In the genomic region with DNA sequence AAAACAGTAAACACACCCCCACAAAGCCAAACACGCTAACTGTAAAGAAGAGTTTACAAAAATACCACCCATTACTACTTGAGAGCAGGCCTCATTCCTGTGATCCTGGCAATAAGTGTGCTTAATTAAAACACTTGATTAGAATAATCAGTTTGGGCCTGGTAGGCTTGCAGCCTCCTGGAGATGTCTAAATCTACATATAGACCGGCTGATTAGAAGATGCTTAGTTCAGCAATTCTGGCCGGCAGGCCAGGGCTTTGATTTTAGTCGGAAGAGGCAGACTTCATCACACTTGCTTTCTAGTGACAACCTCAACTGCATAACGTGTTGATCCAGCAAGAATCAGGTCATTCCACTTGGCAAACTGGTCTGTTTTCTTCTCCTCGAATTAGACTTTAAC, we compare ENCODE assay signal across 15 cellular contexts.
A peak's percentile ranks its signal among the peaks of the same experiment; 100 is the strongest.
DNase-seq lines count a peak whose midpoint lies in the region; ATAC-seq and TF ChIP-seq lines count a peak whose summit lies in the region.
"Had no signal": no experiment of that assay in that cellular context is flagged by ENCODE, and none has a peak within 500 bp of the region (broad histone marks: within the 10 kb centered on the region; RNA-seq: fewer than 3 reads in every experiment).

No MANE protein-coding gene starts in this region.

- H3K4me1 Mint-ChIP-seq in glutamatergic neuron (ENCODE audit: low read depth, unreplicated experiment), result peaks cover 33% of the 10 kb centered on the region
- H3K4me1 Mint-ChIP-seq in activated T-cell treated with anti-CD3 and anti-CD28 coated beads, Interleukin-2, amount 50 U/mL, for 24 hours (ENCODE audit: low read depth), result peaks cover 5% of the 10 kb centered on the region

- ATAC-seq in GM21723 (IDR thresholded peaks at IDR 0.05; ENCODE audit: unreplicated experiment) (no peak), GM21381 (IDR thresholded peaks at IDR 0.05; ENCODE audit: unreplicated experiment) (no peak)
- ATAC-seq: GM23338 had no signal

- no peak for TF ChIP-seq CTCF in glutamatergic neuron (IDR thresholded peaks at IDR 0.05; ENCODE audit: partially characterized antibody, unreplicated experiment)

- peaks cover 18% of the 10 kb centered on the region for H3K27me3 Mint-ChIP-seq in glutamatergic neuron (ENCODE audit: unreplicated experiment)
- peaks cover 12% of the 10 kb centered on the region for H3K27me3 Mint-ChIP-seq in activated T-cell treated with anti-CD3 and anti-CD28 coated beads, Interleukin-2, amount 50 U/mL, for 24 hours

- peaks cover 22% of the 10 kb centered on the region for H3K36me3 Mint-ChIP-seq in glutamatergic neuron (ENCODE audit: unreplicated experiment)
- no peaks in the 10 kb centered on the region for H3K36me3 Mint-ChIP-seq in activated T-cell treated with anti-CD3 and anti-CD28 coated beads, Interleukin-2, amount 50 U/mL, for 24 hours (ENCODE audit: low read depth)
- H3K36me3 Mint-ChIP-seq: CD4-positive, alpha-beta memory T cell had no signal

- peak overlapping the region; percentile 17 for H3K27ac Mint-ChIP-seq in glutamatergic neuron (ENCODE audit: unreplicated experiment)
- H3K27ac Mint-ChIP-seq in activated T-cell treated with anti-CD3 and anti-CD28 coated beads, Interleukin-2, amount 50 U/mL, for 24 hours, result no peak overlapping the region
- H3K27ac Mint-ChIP-seq: GM23338, HFFc6 had no signal

- DNase-seq in ELF-1 (ENCODE audit: low read depth, low spot score) (peak; percentile 35), glutamatergic neuron (no peak), retina (peak; percentile 45)
- DNase-seq in activated T-cell treated with anti-CD3 and anti-CD28 coated beads, Interleukin-2, amount 50 U/mL, for 24 hours, result no peak
- DNase-seq: 8988T; C1 segment of cervical spinal cord; Calu3; CD4-positive, alpha-beta memory T cell; COR-L47; DMS53; DMS79 treated with DMSO at 0.1 percent for 48 hours; HFFc6 had no signal

- no peak overlapping the region for H3K4me3 Mint-ChIP-seq in glutamatergic neuron (ENCODE audit: unreplicated experiment)
- no peak overlapping the region for H3K4me3 Mint-ChIP-seq in activated T-cell treated with anti-CD3 and anti-CD28 coated beads, Interleukin-2, amount 50 U/mL, for 24 hours
- H3K4me3 Mint-ChIP-seq: CD4-positive, alpha-beta memory T cell; GM23338; HFFc6 had no signal

- peaks cover 17% of the 10 kb centered on the region for H3K9me3 Mint-ChIP-seq in glutamatergic neuron (ENCODE audit: unreplicated experiment)
- H3K9me3 Mint-ChIP-seq in activated T-cell treated with anti-CD3 and anti-CD28 coated beads, Interleukin-2, amount 50 U/mL, for 24 hours, result no peaks in the 10 kb centered on the region
- H3K9me3 Mint-ChIP-seq: GM23338 had no signal

Comparison
In these comparisons a context has a peak if more than half of its experiments do, and no peak if none do; other contexts are left out.
1. DNase-seq: peak in ELF-1 (single experiment) and retina (single experiment); none in glutamatergic neuron (single experiment) and activated T-cell treated with anti-CD3 and anti-CD28 coated beads, Interleukin-2, amount 50 U/mL, for 24 hours (single experiment).